ENCODE assay signal across 8 cellular contexts in genomic region chr4:158722291-158722916, GRCh38. TPM values are rescaled to one million over a fixed set of nuclear protein-coding genes. Genes with fewer than 3 reads are reported as not detected.
DNase-seq lines count a peak whose midpoint lies in the region; ATAC-seq, FAIRE-seq and TF ChIP-seq lines count a peak whose summit lies in the region.

No MANE protein-coding gene starts in this region.

- H3K9me3 ChIP-seq in OCI-LY3 (ENCODE audit: insufficient read depth, low read length) (no peaks in the 10 kb centered on the region), breast epithelium (no peaks in the 10 kb centered on the region), small intestine (ENCODE audit: control insufficient read depth, low read depth) (no peaks in the 10 kb centered on the region)

- peak overlapping the region; percentile 100 for H2AFZ ChIP-seq in OCI-LY3 (ENCODE audit: low read depth, low read length)

- peak overlapping the region; percentile 92 for H3K9ac ChIP-seq in OCI-LY3 (ENCODE audit: low read length)

- FAIRE-seq in small intestine (lab: Jason Lieb, UNC), result no peak

- H3K27me3 ChIP-seq in OCI-LY3 (ENCODE audit: low read depth, low read length) (peaks cover 16% of the 10 kb centered on the region), breast epithelium (no peaks in the 10 kb centered on the region), small intestine (ENCODE audit: control insufficient read depth in 2 of 2, insufficient read depth in 2 of 2, low read length in 2 of 2) (no peaks in the 10 kb centered on the region)

- no peaks in the 10 kb centered on the region for H4K20me1 ChIP-seq in OCI-LY3 (ENCODE audit: insufficient read depth, low read length)

- H3K4me1 ChIP-seq in OCI-LY3 (ENCODE audit: low read length) (peaks cover 9% of the 10 kb centered on the region), breast epithelium (no peaks in the 10 kb centered on the region), small intestine (ENCODE audit: control insufficient read depth in 2 of 2, insufficient read depth in 1 of 2, low read depth in 1 of 2, low read length in 1 of 2) (no peaks in the 10 kb centered on the region)

- peaks cover 23% of the 10 kb centered on the region for H3K79me2 ChIP-seq in OCI-LY3 (ENCODE audit: low read length)

- H3K4me3 ChIP-seq in OCI-LY3 (ENCODE audit: low read length), result peak overlapping the region; percentile 80
- H3K4me3 ChIP-seq in breast epithelium, result peak overlapping the region; percentile 87 to 92 (median 88)
- H3K4me3 ChIP-seq in small intestine (ENCODE audit: low read depth in 1 of 2, low read length in 2 of 2), result peak overlapping the region; percentile 69 to 70

- TF ChIP-seq POLR2A in breast epithelium (IDR thresholded peaks at IDR 0.05), result no peak

- ATAC-seq in HG02642 (IDR thresholded peaks at IDR 0.05; ENCODE audit: poor library complexity, unreplicated experiment), result peak; percentile 7

- DNase-seq in NCI-H345 (lab: John Stamatoyannopoulos, UW), result peak; percentile 20
- no peak for DNase-seq in NCI-H345 treated with DMSO at 0.1 percent for 48 hours (lab: John Stamatoyannopoulos, UW; ENCODE audit: unreplicated experiment)
- DNase-seq in breast epithelium (ENCODE audit: low spot score in 2 of 2), result no peak
- peak; percentile 54 for DNase-seq in iris pigment epithelial cell (ENCODE audit: low read depth)
- DNase-seq in small intestine, result peak; percentile 82
- DNase-seq in NCI-H2107 treated with DMSO at 0.1 percent for 48 hours (lab: John Stamatoyannopoulos, UW; ENCODE audit: unreplicated experiment), result no peak

- peak overlapping the region; percentile 94 for H3K4me2 ChIP-seq in OCI-LY3 (ENCODE audit: low read length)

- peaks cover 37% of the 10 kb centered on the region for H3K36me3 ChIP-seq in OCI-LY3 (replicated peaks; ENCODE audit: low read depth, low read length)
- no peaks in the 10 kb centered on the region for H3K36me3 ChIP-seq in breast epithelium
- peaks cover 8 to 15% of the 10 kb centered on the region in 2 donors for H3K36me3 ChIP-seq in small intestine (ENCODE audit: control insufficient read depth in 2 of 2, insufficient read depth in 2 of 2, low read length in 2 of 2)

- 2 to 8% (median 5%) methylated on average over 16 of the region's 16 CpGs for WGBS in small intestine, 3 donors

- no peak for TF ChIP-seq CTCF in OCI-LY3 (IDR thresholded peaks at IDR 0.05; ENCODE audit: low read depth, low read length)
- TF ChIP-seq CTCF in breast epithelium (IDR thresholded peaks at IDR 0.05), result no peak

- H3K27ac ChIP-seq in OCI-LY3 (ENCODE audit: low read length) (peak overlapping the region; percentile 66), breast epithelium (peak overlapping the region; percentile 88 to 96), small intestine (ENCODE audit: low read depth in 1 of 2, low read length in 1 of 2) (peak overlapping the region; percentile 71 to 94)

- intact Hi-C loops in breast epithelium (cut with DNase I; ENCODE audit: low total_unique reads), result no loop called here

RNA-seq across cellular contexts. Expression of gene PPID, which starts 0.8 kb away (rescaled TPM):
- total RNA-seq in breast epithelium, result 10 to 100 TPM; 17.6 to 29.9 (median 20.0) TPM
- polyA plus RNA-seq in small intestine, result 10 to 100 TPM; 28.4 to 46.5 (median 33.4) TPM

RNA-seq across cellular contexts. Expression of gene FNIP2, which starts 46.4 kb away (rescaled TPM):
- 10 to 100 TPM; 40.3 to 70.4 (median 55.2) TPM for total RNA-seq in breast epithelium
- 1 to 10 TPM; 3.5 to 9.6 (median 3.8) TPM for polyA plus RNA-seq in small intestine

RNA-seq across cellular contexts. Expression of gene ETFDH, which starts 50.3 kb away (rescaled TPM):
- total RNA-seq in breast epithelium, result 10 to 100 TPM; 36.2 to 40.6 (median 39.7) TPM
- 10 to 100 TPM; 30.6 to 72.4 (median 54.1) TPM for polyA plus RNA-seq in small intestine

RNA-seq across cellular contexts. Expression of gene C4orf46, which starts 50.7 kb away (rescaled TPM):
- total RNA-seq in breast epithelium, result 1 to 10 TPM; 3.3 to 6.1 (median 5.4) TPM
- 1 to 10 TPM; 1.8 to 4.3 (median 3.5) TPM for polyA plus RNA-seq in small intestine

Comparison
In these comparisons a context has a peak if more than half of its experiments do, and no peak if none do; other contexts are left out.
1. DNase-seq: peak in NCI-H345 (single experiment), iris pigment epithelial cell (single experiment) and small intestine (single experiment); none in NCI-H345 treated with DMSO at 0.1 percent for 48 hours (single experiment), breast epithelium (0 of 2) and NCI-H2107 treated with DMSO at 0.1 percent for 48 hours (single experiment).
2. Peak in every context shown above with its lines, with median percentiles within 50 percentile points of each other: H3K27ac ChIP-seq and H3K4me3 ChIP-seq.